2 cellular contexts compared by ENCODE assay signal in genomic region chr16:54927125-54928015, GRCh38.
TF ChIP-seq lines count a peak whose summit lies in the region.

No MANE protein-coding gene starts in this region.

TF ChIP-seq in HepG2, 621 proteins besides CTCF, POLR2A, EP300 and RAD21:
- TF ChIP-seq ZNF230 (CRISPR knock-in tag; IDR thresholded peaks at IDR 0.05) (no peak), ZNF567 (CRISPR knock-in tag; IDR thresholded peaks at IDR 0.05; ENCODE audit: borderline replicate concordance) (no peak), ZSCAN29 (CRISPR knock-in tag; conservative IDR thresholded peaks at IDR 0.05) (no peak), SRY (CRISPR knock-in tag; IDR thresholded peaks at IDR 0.05) (no peak), RBFOX2 (IDR thresholded peaks at IDR 0.05; ENCODE audit: low read depth, low read length) (no peak), HOXA9 (CRISPR knock-in tag; IDR thresholded peaks at IDR 0.05; ENCODE audit: borderline replicate concordance) (no peak), ATM (IDR thresholded peaks at IDR 0.05; ENCODE audit: borderline replicate concordance) (no peak), FOXO1 (CRISPR knock-in tag; IDR thresholded peaks at IDR 0.05) (no peak), ZNF24 (IDR thresholded peaks at IDR 0.05) (no peak), SETDB1 (CRISPR knock-in tag; IDR thresholded peaks at IDR 0.05; ENCODE audit: borderline replicate concordance) (no peak), THAP9 (CRISPR knock-in tag; IDR thresholded peaks at IDR 0.05; ENCODE audit: borderline replicate concordance) (no peak)
- TF ChIP-seq, protein P1, sequence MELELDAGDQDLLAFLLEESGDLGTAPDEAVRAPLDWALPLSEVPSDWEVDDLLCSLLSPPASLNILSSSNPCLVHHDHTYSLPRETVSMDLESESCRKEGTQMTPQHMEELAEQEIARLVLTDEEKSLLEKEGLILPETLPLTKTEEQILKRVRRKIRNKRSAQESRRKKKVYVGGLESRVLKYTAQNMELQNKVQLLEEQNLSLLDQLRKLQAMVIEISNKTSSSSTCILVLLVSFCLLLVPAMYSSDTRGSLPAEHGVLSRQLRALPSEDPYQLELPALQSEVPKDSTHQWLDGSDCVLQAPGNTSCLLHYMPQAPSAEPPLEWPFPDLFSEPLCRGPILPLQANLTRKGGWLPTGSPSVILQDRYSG (CRISPR knock-in tag; IDR thresholded peaks at IDR 0.05): no peak

TF ChIP-seq in SK-N-SH, 30 proteins besides CTCF, POLR2A, EP300 and RAD21:
- TF ChIP-seq, protein P2, sequence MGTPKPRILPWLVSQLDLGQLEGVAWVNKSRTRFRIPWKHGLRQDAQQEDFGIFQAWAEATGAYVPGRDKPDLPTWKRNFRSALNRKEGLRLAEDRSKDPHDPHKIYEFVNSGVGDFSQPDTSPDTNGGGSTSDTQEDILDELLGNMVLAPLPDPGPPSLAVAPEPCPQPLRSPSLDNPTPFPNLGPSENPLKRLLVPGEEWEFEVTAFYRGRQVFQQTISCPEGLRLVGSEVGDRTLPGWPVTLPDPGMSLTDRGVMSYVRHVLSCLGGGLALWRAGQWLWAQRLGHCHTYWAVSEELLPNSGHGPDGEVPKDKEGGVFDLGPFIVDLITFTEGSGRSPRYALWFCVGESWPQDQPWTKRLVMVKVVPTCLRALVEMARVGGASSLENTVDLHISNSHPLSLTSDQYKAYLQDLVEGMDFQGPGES (IDR thresholded peaks at IDR 0.05; ENCODE audit: low read depth, low read length): no peak
- peak; percentile 46 for TF ChIP-seq MXI1 (IDR thresholded peaks at IDR 0.05; ENCODE audit: low read depth, low read length)
- no peak for TF ChIP-seq ZBTB33 (IDR thresholded peaks at IDR 0.05; ENCODE audit: borderline replicate concordance, low read depth)
- no peak for TF ChIP-seq GATA2 (CRISPR knock-in tag; IDR thresholded peaks at IDR 0.05)
- no peak for TF ChIP-seq JUND (IDR thresholded peaks at IDR 0.05)
- TF ChIP-seq USF2 (IDR thresholded peaks at IDR 0.05; ENCODE audit: borderline replicate concordance, low read depth, low read length): no peak
TF ChIP-seq in SK-N-SH: peak in this region for 1.
